Comparison of ENCODE assay signal across 14 cellular contexts in the genomic region with DNA sequence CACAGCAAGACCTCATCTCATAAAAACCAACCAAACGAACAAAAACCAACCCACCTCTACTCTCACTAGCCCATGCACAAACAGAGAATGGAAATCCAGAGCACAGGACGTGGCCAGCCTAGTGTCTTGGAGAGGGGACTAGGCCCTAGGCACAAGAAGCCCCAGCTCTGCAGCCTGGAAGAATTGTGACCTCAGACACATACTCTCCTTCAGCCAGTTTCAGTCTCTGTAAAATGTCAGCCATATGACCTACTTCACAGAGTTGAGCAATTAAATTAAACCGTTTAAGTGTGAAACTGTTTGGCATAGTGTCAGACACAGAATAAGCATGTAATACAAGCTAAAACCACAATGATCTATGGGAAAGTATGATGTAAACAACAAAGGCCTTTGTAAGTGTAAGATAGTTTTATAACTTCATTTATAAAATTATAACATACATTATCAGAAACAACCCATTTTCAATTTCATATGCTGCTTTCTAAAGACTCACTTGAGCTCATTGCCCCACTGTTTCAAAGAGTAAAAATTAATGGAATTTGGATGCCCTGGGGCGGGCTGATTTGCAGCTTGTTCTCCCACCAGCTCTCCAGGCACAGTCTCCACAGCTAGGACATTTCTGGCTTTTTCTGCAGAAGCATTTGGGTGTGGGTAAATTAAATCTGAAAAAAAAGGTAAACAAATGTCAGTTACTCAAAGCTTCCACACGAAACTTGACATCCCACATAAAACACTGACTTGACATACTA. TPM values are rescaled to one million over a fixed set of nuclear protein-coding genes. Genes with fewer than 3 reads are reported as not detected.
A peak's percentile ranks its signal among the peaks of the same experiment; 100 is the strongest.
DNase-seq lines count a peak whose midpoint lies in the region; ATAC-seq and TF ChIP-seq lines count a peak whose summit lies in the region.
"Had no signal": no experiment of that assay in that cellular context is flagged by ENCODE, and none has a peak within 500 bp of the region (broad histone marks: within the 10 kb centered on the region; RNA-seq: fewer than 3 reads in every experiment).

No MANE protein-coding gene starts in this region.

- H3K4me1 ChIP-seq in hepatocyte (ENCODE audit: insufficient read depth) (peaks cover 46% of the 10 kb centered on the region), suprapubic skin (peaks cover 59% of the 10 kb centered on the region)
- H3K4me1 ChIP-seq: foreskin keratinocyte had no signal

- peaks cover 49% of the 10 kb centered on the region for H3K79me2 ChIP-seq in hepatocyte

- no peak overlapping the region for H3K4me2 ChIP-seq in hepatocyte

- H3K36me3 ChIP-seq in hepatocyte (replicated peaks; ENCODE audit: insufficient read depth, low read depth) = no peaks in the 10 kb centered on the region
- peaks cover 25% of the 10 kb centered on the region for H3K36me3 ChIP-seq in suprapubic skin

- no peaks in the 10 kb centered on the region for H3K27me3 Mint-ChIP-seq in activated T-cell treated with anti-CD3 and anti-CD28 coated beads, Interleukin-2, amount 50 U/mL, for 4 hours (ENCODE audit: low read depth)
- H3K27me3 Mint-ChIP-seq in T-helper 17 cell = no peaks in the 10 kb centered on the region
- H3K27me3 Mint-ChIP-seq: memory B cell had no signal

- H3K9me2 ChIP-seq in hepatocyte (replicated peaks; ENCODE audit: insufficient read depth) = no peaks in the 10 kb centered on the region

- TF ChIP-seq CTCF in hepatocyte (IDR thresholded peaks at IDR 0.05; ENCODE audit: poor library complexity) = no peak
- TF ChIP-seq CTCF in suprapubic skin (IDR thresholded peaks at IDR 0.05) = no peak
- TF ChIP-seq CTCF in foreskin fibroblast (IDR thresholded peaks at IDR 0.05; ENCODE audit: low read depth, low read length) = no peak

- H2AFZ ChIP-seq in hepatocyte = no peak overlapping the region

- TF ChIP-seq POLR2A in suprapubic skin (IDR thresholded peaks at IDR 0.05) = no peak

- DNase-seq in activated T-cell treated with anti-CD3 and anti-CD28 coated beads, Interleukin-2, amount 50 U/mL, for 4 hours = no peak
- no peak for DNase-seq in activated T-cell treated with anti-CD3 and anti-CD28 coated beads for 4 hours
- DNase-seq in T-helper 17 cell = no peak
- DNase-seq in hepatocyte (ENCODE audit: low spot score) = no peak
- no peak for DNase-seq in suprapubic skin (ENCODE audit: low spot score in 2 of 2)
- DNase-seq in foreskin fibroblast = no peak
- DNase-seq: activated CD4-positive, CD25-positive, alpha-beta regulatory T cell; foreskin keratinocyte; substantia nigra had no signal

- H3K27ac ChIP-seq in hepatocyte (peak overlapping the region; percentile 67), suprapubic skin (peak overlapping the region; percentile 14)
- H3K27ac ChIP-seq: foreskin keratinocyte had no signal

- 72% methylated on average over 5 of the region's 5 CpGs for WGBS in hepatocyte (ENCODE audit: low lambda C conversion rate, missing lambda C conversion rate)
- WGBS in suprapubic skin = 58% methylated on average over 5 of the region's 5 CpGs

- H3K4me3 Mint-ChIP-seq in activated T-cell treated with anti-CD3 and anti-CD28 coated beads, Interleukin-2, amount 50 U/mL, for 4 hours = peak overlapping the region; percentile 31
- peak overlapping the region; percentile 28 for H3K4me3 Mint-ChIP-seq in T-helper 17 cell
- H3K4me3 Mint-ChIP-seq: memory B cell had no signal

- TF ChIP-seq EP300 in suprapubic skin (IDR thresholded peaks at IDR 0.05) = no peak

- ATAC-seq in activated T-cell treated with anti-CD3 and anti-CD28 coated beads, Interleukin-2, amount 50 U/mL, for 4 hours = peak; percentile 55 to 66
- ATAC-seq in T-helper 17 cell (peak; percentile 68), HG02610 (IDR thresholded peaks at IDR 0.05; ENCODE audit: unreplicated experiment) (no peak), HG02885 (IDR thresholded peaks at IDR 0.05; ENCODE audit: poor library complexity, unreplicated experiment) (no peak)
- ATAC-seq: foreskin keratinocyte had no signal

- H3K27ac Mint-ChIP-seq in T-helper 17 cell = no peak overlapping the region
- H3K27ac Mint-ChIP-seq: memory B cell had no signal

- H3K4me3 ChIP-seq in hepatocyte = no peak overlapping the region
- H3K4me3 ChIP-seq in suprapubic skin = no peak overlapping the region
- H3K4me3 ChIP-seq in foreskin fibroblast (ENCODE audit: low read depth in 1 of 2, low read length in 2 of 2) = no peak overlapping the region

- H3K36me3 Mint-ChIP-seq in activated T-cell treated with anti-CD3 and anti-CD28 coated beads, Interleukin-2, amount 50 U/mL, for 4 hours (ENCODE audit: insufficient read depth) = peaks cover 21% of the 10 kb centered on the region
- peaks cover 7% of the 10 kb centered on the region for H3K36me3 Mint-ChIP-seq in T-helper 17 cell (ENCODE audit: low read depth)

- peaks cover 94% of the 10 kb centered on the region for H3K4me1 Mint-ChIP-seq in activated T-cell treated with anti-CD3 and anti-CD28 coated beads, Interleukin-2, amount 50 U/mL, for 4 hours (ENCODE audit: low read depth)
- H3K4me1 Mint-ChIP-seq in T-helper 17 cell = peaks cover 71% of the 10 kb centered on the region

- no peaks in the 10 kb centered on the region for H3K9me3 ChIP-seq in T-helper 17 cell (ENCODE audit: control insufficient read depth, low read length, poor library complexity, severe bottlenecking)
- H3K9me3 ChIP-seq in hepatocyte (ENCODE audit: low read depth) = no peaks in the 10 kb centered on the region
- no peaks in the 10 kb centered on the region for H3K9me3 ChIP-seq in suprapubic skin

- H3K27me3 ChIP-seq in hepatocyte (no peaks in the 10 kb centered on the region), suprapubic skin (no peaks in the 10 kb centered on the region)
- H3K27me3 ChIP-seq: foreskin keratinocyte had no signal

- H4K20me1 ChIP-seq in hepatocyte (ENCODE audit: insufficient read depth, poor library complexity, severe bottlenecking) = no peaks in the 10 kb centered on the region

- no peaks in the 10 kb centered on the region for H3K9me3 Mint-ChIP-seq in activated T-cell treated with anti-CD3 and anti-CD28 coated beads, Interleukin-2, amount 50 U/mL, for 4 hours
- H3K9me3 Mint-ChIP-seq: memory B cell had no signal

RNA-seq across cellular contexts. Expression of gene TBC1D2B, which starts 32.9 kb away (rescaled TPM):
- 10 to 100 TPM; 22.8 to 24.9 (median 24.0) TPM for total RNA-seq in activated T-cell treated with anti-CD3 and anti-CD28 coated beads, Interleukin-2, amount 50 U/mL, for 4 hours
- total RNA-seq in T-helper 17 cell (100 to 1,000 TPM in 1 of 2 donors, 10 to 100 TPM in 1; 91.0 to 130 TPM), hepatocyte (33.8 and 38.4 TPM in 2 replicates), suprapubic skin (100 to 1,000 TPM in 1 of 4 donors, 10 to 100 TPM in 3; 27.9 to 126 (median 41.5) TPM)
- polyA plus RNA-seq in hepatocyte = 24.8 and 29.3 TPM in 2 replicates

RNA-seq across cellular contexts. Expression of gene SH2D7, which starts 47.8 kb away (rescaled TPM):
- total RNA-seq in activated T-cell treated with anti-CD3 and anti-CD28 coated beads, Interleukin-2, amount 50 U/mL, for 4 hours = not detected
- total RNA-seq in T-helper 17 cell = not detected
- not detected in 2 replicates for total RNA-seq in hepatocyte
- polyA plus RNA-seq in hepatocyte = 0.22 TPM in 1 of 2 replicates, not detected in the other
- not detected for total RNA-seq in suprapubic skin
- total RNA-seq: foreskin keratinocyte, M059J had no signal
- polyA plus RNA-seq: BJ, foreskin keratinocyte had no signal

Comparison
In these comparisons a context has a peak if more than half of its experiments do, and no peak if none do; other contexts are left out.
1. ATAC-seq: peak in activated T-cell treated with anti-CD3 and anti-CD28 coated beads, Interleukin-2, amount 50 U/mL, for 4 hours (2 of 2) and T-helper 17 cell (single experiment); none in HG02610 (single experiment) and HG02885 (single experiment).